Comparison of ENCODE assay signal across 15 cellular contexts in the genomic region with DNA sequence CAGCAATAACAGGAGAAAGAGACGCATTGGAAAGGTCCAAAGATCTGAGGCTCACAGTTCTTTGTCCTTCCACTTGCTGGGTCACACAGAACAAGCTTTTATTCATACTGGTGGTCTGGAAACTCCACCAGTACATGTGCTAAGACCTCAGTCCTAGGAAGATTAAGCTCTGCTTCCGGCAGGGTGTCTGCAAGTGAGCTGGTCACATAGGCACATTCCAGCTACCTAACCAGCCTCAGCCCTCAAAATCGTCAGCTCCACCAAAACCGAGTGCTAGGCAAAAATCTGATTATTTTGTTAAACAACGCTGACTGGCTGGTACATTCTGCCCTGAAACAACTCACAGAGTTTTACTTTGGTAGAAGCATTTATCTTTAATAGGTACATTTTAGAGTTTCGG. TPM values are rescaled to one million over a fixed set of nuclear protein-coding genes. Genes with fewer than 3 reads are reported as not detected.
DNase-seq lines count a peak whose midpoint lies in the region; ATAC-seq and TF ChIP-seq lines count a peak whose summit lies in the region.
"Had no signal": no experiment of that assay in that cellular context is flagged by ENCODE, and none has a peak within 500 bp of the region (broad histone marks: within the 10 kb centered on the region; RNA-seq: fewer than 3 reads in every experiment).

No MANE protein-coding gene starts in this region.

- H3K9ac ChIP-seq in H9 (ENCODE audit: extremely low read depth, insufficient read length, low read length), result no peak overlapping the region

- peak overlapping the region; percentile 98 for H3K27ac Mint-ChIP-seq in activated naive CD4-positive, alpha-beta T cell treated with anti-CD3 and anti-CD28 coated beads for 36 hours
- H3K27ac Mint-ChIP-seq in H9, result no peak overlapping the region

- H2BK12ac ChIP-seq in H9 (ENCODE audit: insufficient read length, low read depth, low read length), result no peak overlapping the region

- H3K18ac ChIP-seq in H9 (ENCODE audit: insufficient read length, low read depth, low read length), result no peak overlapping the region

- H4K91ac ChIP-seq in H9 (ENCODE audit: insufficient read length, low read depth, low read length), result no peak overlapping the region

- no peak overlapping the region for H3T11ph ChIP-seq in H9 (ENCODE audit: low read length)

- H3K27me3 ChIP-seq in esophagus squamous epithelium, result no peaks in the 10 kb centered on the region
- no peaks in the 10 kb centered on the region for H3K27me3 ChIP-seq in thymus (ENCODE audit: control insufficient read depth, insufficient read depth)
- H3K27me3 ChIP-seq in psoas muscle (ENCODE audit: insufficient read depth in 3 of 3, low read length in 2 of 3), result no peaks in the 10 kb centered on the region
- H3K27me3 ChIP-seq in H9 (ENCODE audit: insufficient read depth, low read length), result no peaks in the 10 kb centered on the region
- H3K27me3 ChIP-seq: cardiac muscle cell, heart left ventricle, uterus had no signal

- no peaks in the 10 kb centered on the region for H3K27me3 Mint-ChIP-seq in activated naive CD4-positive, alpha-beta T cell treated with anti-CD3 and anti-CD28 coated beads for 36 hours (ENCODE audit: low read depth)
- no peaks in the 10 kb centered on the region for H3K27me3 Mint-ChIP-seq in H9 (ENCODE audit: low read depth)

- no peak overlapping the region for H2BK15ac ChIP-seq in H9 (ENCODE audit: low read depth, low read length)

- intact Hi-C loops in activated naive CD4-positive, alpha-beta T cell treated with anti-CD3 and anti-CD28 coated beads for 36 hours (cut with micrococcal nuclease), result no loop called here
- intact Hi-C loops in esophagus squamous epithelium (cut with DNase I) (no loop called here), psoas muscle (cut with DNase I) (no loop called here)

- H3K23ac ChIP-seq in H9 (ENCODE audit: insufficient read length, low read depth, low read length), result no peak overlapping the region

- DNase-seq in activated naive CD4-positive, alpha-beta T cell treated with anti-CD3 and anti-CD28 coated beads for 36 hours, result no peak
- DNase-seq in activated naive CD4-positive, alpha-beta T cell treated with anti-CD3 and anti-CD28 coated beads, Interleukin-2, amount 50 U/mL, for 16 hours, result no peak
- DNase-seq in esophagus squamous epithelium (lab: John Stamatoyannopoulos, UW) (no peak), psoas muscle (no peak), H9 (no peak)
- DNase-seq: DND-41, heart left ventricle, NCI-H1092 treated with DMSO at 0.1 percent for 48 hours, uterus had no signal

- H2BK5ac ChIP-seq in H9 (ENCODE audit: insufficient read length, low read length), result no peak overlapping the region

- H3K14ac ChIP-seq in H9 (ENCODE audit: insufficient read depth, low read length), result no peak overlapping the region

- H3K36me3 Mint-ChIP-seq in activated naive CD4-positive, alpha-beta T cell treated with anti-CD3 and anti-CD28 coated beads for 36 hours (ENCODE audit: low read depth), result peaks cover 74% of the 10 kb centered on the region
- no peaks in the 10 kb centered on the region; a peak in 1 of 7 replicates for H3K36me3 Mint-ChIP-seq in H9 (ENCODE audit: insufficient read depth in 1 of 3, low read depth in 3 of 3)

- WGBS in esophagus squamous epithelium, 2 donors, result 58 to 63% methylated on average over 6 of the region's 6 CpGs
- WGBS in thymus, result 95% methylated on average over 6 of the region's 6 CpGs
- 83 to 85% (median 84%) methylated on average over 6 of the region's 6 CpGs for WGBS in psoas muscle, 3 donors
- no CpG with 5 or more reads among the region's 6 CpGs for WGBS in H9 (ENCODE audit: extremely low coverage, insufficient read length, low lambda C conversion rate)

- H2AFZ ChIP-seq in H9 (ENCODE audit: low read length), result no peak overlapping the region

- CTCF ChIA-PET in activated naive CD4-positive, alpha-beta T cell treated with anti-CD3 and anti-CD28 coated beads for 36 hours (lab: Charles Lee), result interaction anchor here (1.2 to 11.4 kb wide), 7 partner anchors 12 to 76 kb away, joined by 3 to 88 read pairs (median 5); no protein-coding TSS in a partner anchor

- no peaks in the 10 kb centered on the region for H3K79me2 ChIP-seq in H9 (ENCODE audit: insufficient read depth, low read length)

- no peaks in the 10 kb centered on the region for H3K79me1 ChIP-seq in H9 (ENCODE audit: insufficient read depth, low read depth, low read length, poor library complexity, severe bottlenecking)

- H3K4me2 ChIP-seq in H9 (ENCODE audit: insufficient read depth, insufficient read length, low read length), result no peak overlapping the region

- no peak for TF ChIP-seq CTCF in esophagus squamous epithelium (IDR thresholded peaks at IDR 0.05)
- no peak for TF ChIP-seq CTCF in psoas muscle (IDR thresholded peaks at IDR 0.05)
- TF ChIP-seq CTCF in H9 (conservative IDR thresholded peaks at IDR 0.05), result no peak

- H3K27ac ChIP-seq in esophagus squamous epithelium (peak overlapping the region in 2 of 4 donors; percentile 44 to 50), thymus (ENCODE audit: low read depth) (peak overlapping the region; percentile 46), psoas muscle (no peak overlapping the region), H9 (ENCODE audit: insufficient read length, low read depth, low read length) (no peak overlapping the region)
- H3K27ac ChIP-seq: cardiac muscle cell, heart left ventricle, uterus had no signal

- H3K23me2 ChIP-seq in H9 (ENCODE audit: insufficient read length, low read depth, low read length, poor library complexity, severe bottlenecking), result no peaks in the 10 kb centered on the region

- no peaks in the 10 kb centered on the region for H3K9me3 ChIP-seq in esophagus squamous epithelium
- H3K9me3 ChIP-seq in thymus (ENCODE audit: control insufficient read depth), result no peaks in the 10 kb centered on the region
- H3K9me3 ChIP-seq in psoas muscle, result no peaks in the 10 kb centered on the region
- no peaks in the 10 kb centered on the region for H3K9me3 ChIP-seq in H9 (ENCODE audit: control insufficient read depth, low read depth, low read length)
- H3K9me3 ChIP-seq: heart left ventricle, uterus had no signal

- ATAC-seq in psoas muscle (no peak), HG03439 (IDR thresholded peaks at IDR 0.05; ENCODE audit: unreplicated experiment) (no peak)
- ATAC-seq: heart left ventricle had no signal

- H3K9me3 Mint-ChIP-seq in activated naive CD4-positive, alpha-beta T cell treated with anti-CD3 and anti-CD28 coated beads for 36 hours, result no peaks in the 10 kb centered on the region
- H3K9me3 Mint-ChIP-seq in H9, result peaks cover 3 to 4% of the 10 kb centered on the region in 2 experiments; a peak in 3 of 5 replicates

- no peak overlapping the region for H3K4ac ChIP-seq in H9 (ENCODE audit: low read depth, low read length)

- no peak overlapping the region for H2AK5ac ChIP-seq in H9 (ENCODE audit: insufficient read length, low read length)

- H3K4me1 Mint-ChIP-seq in activated naive CD4-positive, alpha-beta T cell treated with anti-CD3 and anti-CD28 coated beads for 36 hours (ENCODE audit: low read depth), result peaks cover 53% of the 10 kb centered on the region
- no peaks in the 10 kb centered on the region for H3K4me1 Mint-ChIP-seq in H9

- no peak overlapping the region for H3K56ac ChIP-seq in H9 (ENCODE audit: insufficient read length, low read depth, low read length)

- H3K4me3 Mint-ChIP-seq in activated naive CD4-positive, alpha-beta T cell treated with anti-CD3 and anti-CD28 coated beads for 36 hours, result peak overlapping the region; percentile 94
- H3K4me3 Mint-ChIP-seq in H9, result no peak overlapping the region

- H3K36me3 ChIP-seq in esophagus squamous epithelium (no peaks in the 10 kb centered on the region), thymus (ENCODE audit: control insufficient read depth, insufficient read depth) (peaks cover 17% of the 10 kb centered on the region), psoas muscle (ENCODE audit: insufficient read depth in 1 of 2, low read depth in 1 of 2) (no peaks in the 10 kb centered on the region)
- H3K36me3 ChIP-seq: cardiac muscle cell, heart left ventricle, uterus had no signal

- no peak overlapping the region for H4K5ac ChIP-seq in H9 (ENCODE audit: insufficient read length, low read depth, low read length)

- TF ChIP-seq POLR2A in Raji (IDR thresholded peaks at IDR 0.05; ENCODE audit: insufficient read depth, low read depth, low read length), result 0 out of 2 replicates have a peak, but pooled peaks have one; percentile 12
- no peak for TF ChIP-seq POLR2A in esophagus squamous epithelium (IDR thresholded peaks at IDR 0.05)

- peak overlapping the region in 3 of 4 donors; percentile 12 to 32 (median 30) for H3K4me3 ChIP-seq in esophagus squamous epithelium
- H3K4me3 ChIP-seq in thymus (ENCODE audit: low read length), result no peak overlapping the region
- H3K4me3 ChIP-seq in psoas muscle, result no peak overlapping the region
- H3K4me3 ChIP-seq: cardiac muscle cell, heart left ventricle, uterus had no signal

- peaks cover 8 to 50% (median 11%) of the 10 kb centered on the region in 3 donors for H3K4me1 ChIP-seq in esophagus squamous epithelium
- no peaks in the 10 kb centered on the region for H3K4me1 ChIP-seq in thymus (ENCODE audit: control insufficient read depth, insufficient read depth, low read length)
- no peaks in the 10 kb centered on the region for H3K4me1 ChIP-seq in psoas muscle
- no peaks in the 10 kb centered on the region for H3K4me1 ChIP-seq in H9 (ENCODE audit: insufficient read depth, low read length)
- H3K4me1 ChIP-seq: heart left ventricle, uterus had no signal

- H4K20me1 ChIP-seq in H9 (ENCODE audit: control insufficient read depth, insufficient read depth, insufficient read length), result no peaks in the 10 kb centered on the region

- H2BK20ac ChIP-seq in H9 (ENCODE audit: low read depth, low read length, poor library complexity, severe bottlenecking), result no peak overlapping the region

- no peak overlapping the region for H4K8ac ChIP-seq in H9 (replicated peaks; ENCODE audit: insufficient read length, low read depth, low read length)

- H2BK120ac ChIP-seq in H9 (ENCODE audit: low read depth, low read length, poor library complexity, severe bottlenecking), result no peak overlapping the region

RNA-seq across cellular contexts. Expression of a gene that starts 2.2 kb away (rescaled TPM):
- 100 to 1,000 TPM; 394 to 397 TPM for total RNA-seq in activated naive CD4-positive, alpha-beta T cell treated with anti-CD3 and anti-CD28 coated beads for 36 hours
- total RNA-seq in esophagus squamous epithelium (1 to 10 TPM; 4.2 to 9.4 (median 6.2) TPM), psoas muscle (not detected), H9 (2021) (not detected in 2 replicates)
- polyA plus RNA-seq in thymus (37.9 TPM), psoas muscle (not detected)
- total RNA-seq: cardiac muscle cell, liver, NCI-H460 had no signal
- polyA plus RNA-seq: cardiac muscle cell, heart left ventricle, liver had no signal

RNA-seq across cellular contexts. Expression of a gene that starts 50.9 kb away (rescaled TPM):
- 10 to 100 TPM; 52.7 to 61.8 TPM for total RNA-seq in activated naive CD4-positive, alpha-beta T cell treated with anti-CD3 and anti-CD28 coated beads for 36 hours
- total RNA-seq in esophagus squamous epithelium (1 to 10 TPM; 2.4 to 6.9 (median 2.9) TPM), psoas muscle (under 1 TPM in 3 of 4 donors, not detected in 1; 0.29 to 0.59 (median 0.41) TPM), H9 (2021) (not detected in 2 replicates)
- polyA plus RNA-seq in thymus (27.0 TPM), psoas muscle (under 1 TPM; 0.01 to 0.10 (median 0.09) TPM)
- total RNA-seq: cardiac muscle cell, NCI-H460 had no signal
- polyA plus RNA-seq: cardiac muscle cell had no signal

Comparison
In these comparisons a context has a peak if more than half of its experiments do, and no peak if none do; other contexts are left out.
1. H3K4me3 ChIP-seq: peak in esophagus squamous epithelium (3 of 4); none in thymus (single experiment) and psoas muscle (single experiment).
2. RNA of a gene that starts 2.2 kb away (total RNA-seq): 394 to 397 TPM in activated naive CD4-positive, alpha-beta T cell treated with anti-CD3 and anti-CD28 coated beads for 36 hours; 4.2 to 9.4 TPM in esophagus squamous epithelium, not detected in psoas muscle and not detected in H9; every median in the first group is over 10 times any median in the second.
3. RNA of a gene that starts 50.9 kb away (total RNA-seq): 52.7 to 61.8 TPM in activated naive CD4-positive, alpha-beta T cell treated with anti-CD3 and anti-CD28 coated beads for 36 hours; 2.4 to 6.9 TPM in esophagus squamous epithelium, 0.29 to 0.59 TPM in psoas muscle and not detected in H9; every median in the first group is over 4 times any median in the second.